ENCODE assay signal across 17 cellular contexts in the genomic region with DNA sequence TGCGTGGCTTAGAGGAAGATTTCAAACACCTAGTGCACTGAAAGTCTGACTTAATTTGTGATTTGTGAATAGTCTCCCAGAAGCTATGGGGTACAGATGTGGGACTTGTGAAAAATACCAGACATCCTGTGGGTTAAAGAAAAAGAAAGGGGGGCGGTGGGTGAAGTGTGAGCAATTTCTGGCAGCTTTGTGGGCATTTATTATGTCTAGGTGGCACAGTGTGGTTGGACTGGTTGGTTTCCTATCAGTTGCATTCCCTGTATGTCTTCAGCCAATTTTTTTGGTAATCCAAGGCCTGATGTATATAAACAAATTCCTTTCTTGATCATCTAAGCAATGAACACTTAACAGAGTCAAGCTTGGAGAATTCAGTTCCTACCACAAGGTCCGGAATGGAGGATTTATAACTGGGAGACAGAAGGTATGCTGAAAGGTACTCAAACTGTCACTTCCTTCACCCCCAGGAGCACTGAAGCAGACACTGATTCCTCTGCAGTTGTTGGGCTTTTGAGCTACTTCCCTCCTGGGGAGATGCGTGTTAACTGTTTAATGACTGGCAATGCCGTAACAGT.
DNase-seq lines count a peak whose midpoint lies in the region; ATAC-seq and TF ChIP-seq lines count a peak whose summit lies in the region.
"Had no signal": no experiment of that assay in that cellular context is flagged by ENCODE, and none has a peak within 500 bp of the region (broad histone marks: within the 10 kb centered on the region; RNA-seq: fewer than 3 reads in every experiment).

No MANE protein-coding gene starts in this region.

- no peaks in the 10 kb centered on the region for H3K4me1 ChIP-seq in upper lobe of right lung
- H3K4me1 ChIP-seq: A549, tibial nerve had no signal

- H3K27me3 Mint-ChIP-seq in activated CD8-positive, alpha-beta T cell treated with anti-CD3 and anti-CD28 coated beads for 36 hours = no peaks in the 10 kb centered on the region
- H3K27me3 Mint-ChIP-seq in activated CD8-positive, alpha-beta T cell treated with anti-CD3 and anti-CD28 coated beads, Interleukin-2, amount 10 ng/mL, durations not matched to agents 7 days and 5 days (ENCODE audit: low read depth) = no peaks in the 10 kb centered on the region
- H3K27me3 Mint-ChIP-seq: naive thymus-derived CD8-positive, alpha-beta T cell had no signal

- CTCF ChIA-PET in activated CD8-positive, alpha-beta T cell treated with anti-CD3 and anti-CD28 coated beads for 36 hours (lab: Charles Lee) = interaction anchor here (0.6 kb wide), 1 partner anchor 1533 kb away, joined by 3 read pairs; no protein-coding TSS in a partner anchor
- CTCF ChIA-PET in activated CD8-positive, alpha-beta T cell treated with anti-CD3 and anti-CD28 coated beads, Interleukin-2, amount 10 ng/mL, durations not matched to agents 7 days and 5 days (lab: Charles Lee) = no interaction called here

- DNase-seq in activated CD8-positive, alpha-beta T cell treated with anti-CD3 and anti-CD28 coated beads for 36 hours = peak; percentile 24
- no peak for DNase-seq in activated CD8-positive, alpha-beta T cell treated with anti-CD3 and anti-CD28 coated beads, Interleukin-2, amount 10 ng/mL, durations not matched to agents 7 days and 5 days
- DNase-seq in iris pigment epithelial cell (ENCODE audit: low read depth) (peak; percentile 3), DMS53 treated with DMSO at 0.1 percent for 48 hours (lab: John Stamatoyannopoulos, UW; ENCODE audit: unreplicated experiment) (no peak), upper lobe of right lung (no peak)
- DNase-seq in stimulated activated naive CD8-positive, alpha-beta T cell treated with anti-CD3 and anti-CD28 coated beads, Interleukin-15, Interleukin-2, amounts not matched to agents 100 U/mL and 50 U/mL, for 24 hours = no peak
- DNase-seq: activated CD8-positive, alpha-beta memory T cell treated with anti-CD3 and anti-CD28 coated beads, Interleukin-2, amount 50 U/mL, for 48 hours; amygdala; GOT3; NCI-H1417 treated with DMSO at 0.1 percent for 48 hours; NCI-H748 treated with DMSO at 0.1 percent for 48 hours; small intestine had no signal

- H3K4me1 Mint-ChIP-seq in activated CD8-positive, alpha-beta T cell treated with anti-CD3 and anti-CD28 coated beads for 36 hours (ENCODE audit: low read depth) = peaks cover 7% of the 10 kb centered on the region
- H3K4me1 Mint-ChIP-seq in activated CD8-positive, alpha-beta T cell treated with anti-CD3 and anti-CD28 coated beads, Interleukin-2, amount 10 ng/mL, durations not matched to agents 7 days and 5 days (ENCODE audit: low read depth) = peaks cover 15% of the 10 kb centered on the region

- H3K27me3 ChIP-seq in upper lobe of right lung = no peaks in the 10 kb centered on the region
- H3K27me3 ChIP-seq: tibial nerve had no signal

- no peak overlapping the region for H3K4me3 ChIP-seq in upper lobe of right lung
- H3K4me3 ChIP-seq: A549, tibial nerve had no signal

- no peaks in the 10 kb centered on the region for H3K9me3 Mint-ChIP-seq in activated CD8-positive, alpha-beta T cell treated with anti-CD3 and anti-CD28 coated beads for 36 hours
- H3K9me3 Mint-ChIP-seq in activated CD8-positive, alpha-beta T cell treated with anti-CD3 and anti-CD28 coated beads, Interleukin-2, amount 10 ng/mL, durations not matched to agents 7 days and 5 days (ENCODE audit: insufficient read depth) = no peaks in the 10 kb centered on the region
- H3K9me3 Mint-ChIP-seq: naive thymus-derived CD8-positive, alpha-beta T cell had no signal

- H3K36me3 ChIP-seq in upper lobe of right lung = no peaks in the 10 kb centered on the region
- H3K36me3 ChIP-seq: tibial nerve had no signal

- POLR2A ChIA-PET in activated CD8-positive, alpha-beta T cell treated with anti-CD3 and anti-CD28 coated beads for 36 hours (lab: Charles Lee) = no interaction called here
- POLR2A ChIA-PET in activated CD8-positive, alpha-beta T cell treated with anti-CD3 and anti-CD28 coated beads, Interleukin-2, amount 10 ng/mL, durations not matched to agents 7 days and 5 days (lab: Charles Lee) = interaction anchor here (0.6 kb wide), 1 partner anchor 129 kb away, joined by 3 read pairs; no protein-coding TSS in a partner anchor

- intact Hi-C loops in activated CD8-positive, alpha-beta T cell treated with anti-CD3 and anti-CD28 coated beads for 36 hours (cut with micrococcal nuclease) = no loop called here
- intact Hi-C loops in upper lobe of right lung (cut with DNase I) = no loop called here

- no peak for TF ChIP-seq CTCF in activated CD8-positive, alpha-beta T cell treated with anti-CD3 and anti-CD28 coated beads for 36 hours (IDR thresholded peaks at IDR 0.05)
- no peak for TF ChIP-seq CTCF in upper lobe of right lung (IDR thresholded peaks at IDR 0.05)

- peak; percentile 53 for ATAC-seq in activated CD8-positive, alpha-beta T cell treated with anti-CD3 and anti-CD28 coated beads for 36 hours
- ATAC-seq in activated CD8-positive, alpha-beta T cell treated with anti-CD3 and anti-CD28 coated beads, Interleukin-2, amount 10 ng/mL, durations not matched to agents 7 days and 5 days = no peak
- peak; percentile 83 for ATAC-seq in SK-N-SH treated with all-trans-retinoic acid at 6 μM for 48 hours
- peak; percentile 28 for ATAC-seq in stimulated activated naive CD8-positive, alpha-beta T cell treated with anti-CD3 and anti-CD28 coated beads, Interleukin-15, Interleukin-2, amounts not matched to agents 100 U/mL and 50 U/mL, for 24 hours
- no peak for ATAC-seq in GM19455 (IDR thresholded peaks at IDR 0.05; ENCODE audit: unreplicated experiment)
- ATAC-seq in upper lobe of right lung = no peak
- ATAC-seq: A549; naive thymus-derived CD8-positive, alpha-beta T cell had no signal

- H3K27ac ChIP-seq in upper lobe of right lung = no peak overlapping the region
- H3K27ac ChIP-seq: A549, tibial nerve had no signal

- no peaks in the 10 kb centered on the region for H3K36me3 Mint-ChIP-seq in activated CD8-positive, alpha-beta T cell treated with anti-CD3 and anti-CD28 coated beads for 36 hours (ENCODE audit: low read depth)
- H3K36me3 Mint-ChIP-seq in activated CD8-positive, alpha-beta T cell treated with anti-CD3 and anti-CD28 coated beads, Interleukin-2, amount 10 ng/mL, durations not matched to agents 7 days and 5 days (ENCODE audit: low read depth) = no peaks in the 10 kb centered on the region

- no peak overlapping the region for H3K4me3 Mint-ChIP-seq in activated CD8-positive, alpha-beta T cell treated with anti-CD3 and anti-CD28 coated beads for 36 hours
- no peak overlapping the region for H3K4me3 Mint-ChIP-seq in activated CD8-positive, alpha-beta T cell treated with anti-CD3 and anti-CD28 coated beads, Interleukin-2, amount 10 ng/mL, durations not matched to agents 7 days and 5 days
- H3K4me3 Mint-ChIP-seq: naive thymus-derived CD8-positive, alpha-beta T cell had no signal

- H3K9me3 ChIP-seq in upper lobe of right lung = no peaks in the 10 kb centered on the region
- H3K9me3 ChIP-seq: A549, tibial nerve had no signal

- H3K27ac Mint-ChIP-seq in activated CD8-positive, alpha-beta T cell treated with anti-CD3 and anti-CD28 coated beads for 36 hours = no peak overlapping the region
- H3K27ac Mint-ChIP-seq in activated CD8-positive, alpha-beta T cell treated with anti-CD3 and anti-CD28 coated beads, Interleukin-2, amount 10 ng/mL, durations not matched to agents 7 days and 5 days = no peak overlapping the region

TF ChIP-seq in SK-N-SH treated with all-trans-retinoic acid at 6 μM for 48 hours, 23 proteins besides CTCF, POLR2A, EP300 and RAD21 (continues in another document):
- TF ChIP-seq, protein P1, sequence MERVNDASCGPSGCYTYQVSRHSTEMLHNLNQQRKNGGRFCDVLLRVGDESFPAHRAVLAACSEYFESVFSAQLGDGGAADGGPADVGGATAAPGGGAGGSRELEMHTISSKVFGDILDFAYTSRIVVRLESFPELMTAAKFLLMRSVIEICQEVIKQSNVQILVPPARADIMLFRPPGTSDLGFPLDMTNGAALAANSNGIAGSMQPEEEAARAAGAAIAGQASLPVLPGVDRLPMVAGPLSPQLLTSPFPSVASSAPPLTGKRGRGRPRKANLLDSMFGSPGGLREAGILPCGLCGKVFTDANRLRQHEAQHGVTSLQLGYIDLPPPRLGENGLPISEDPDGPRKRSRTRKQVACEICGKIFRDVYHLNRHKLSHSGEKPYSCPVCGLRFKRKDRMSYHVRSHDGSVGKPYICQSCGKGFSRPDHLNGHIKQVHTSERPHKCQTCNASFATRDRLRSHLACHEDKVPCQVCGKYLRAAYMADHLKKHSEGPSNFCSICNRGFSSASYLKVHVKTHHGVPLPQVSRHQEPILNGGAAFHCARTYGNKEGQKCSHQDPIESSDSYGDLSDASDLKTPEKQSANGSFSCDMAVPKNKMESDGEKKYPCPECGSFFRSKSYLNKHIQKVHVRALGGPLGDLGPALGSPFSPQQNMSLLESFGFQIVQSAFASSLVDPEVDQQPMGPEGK (CRISPR knock-in tag; IDR thresholded peaks at IDR 0.05; ENCODE audit: borderline replicate concordance) = no peak
- no peak for TF ChIP-seq ZNF8 (CRISPR knock-in tag; IDR thresholded peaks at IDR 0.05)
- TF ChIP-seq, protein P2, sequence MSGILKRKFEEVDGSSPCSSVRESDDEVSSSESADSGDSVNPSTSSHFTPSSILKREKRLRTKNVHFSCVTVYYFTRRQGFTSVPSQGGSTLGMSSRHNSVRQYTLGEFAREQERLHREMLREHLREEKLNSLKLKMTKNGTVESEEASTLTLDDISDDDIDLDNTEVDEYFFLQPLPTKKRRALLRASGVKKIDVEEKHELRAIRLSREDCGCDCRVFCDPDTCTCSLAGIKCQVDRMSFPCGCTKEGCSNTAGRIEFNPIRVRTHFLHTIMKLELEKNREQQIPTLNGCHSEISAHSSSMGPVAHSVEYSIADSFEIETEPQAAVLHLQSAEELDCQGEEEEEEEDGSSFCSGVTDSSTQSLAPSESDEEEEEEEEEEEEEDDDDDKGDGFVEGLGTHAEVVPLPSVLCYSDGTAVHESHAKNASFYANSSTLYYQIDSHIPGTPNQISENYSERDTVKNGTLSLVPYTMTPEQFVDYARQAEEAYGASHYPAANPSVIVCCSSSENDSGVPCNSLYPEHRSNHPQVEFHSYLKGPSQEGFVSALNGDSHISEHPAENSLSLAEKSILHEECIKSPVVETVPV (CRISPR knock-in tag; IDR thresholded peaks at IDR 0.05) = no peak
- no peak for TF ChIP-seq ARNTL (CRISPR knock-in tag; IDR thresholded peaks at IDR 0.05; ENCODE audit: borderline replicate concordance, low read depth)
- TF ChIP-seq ZNF70 (CRISPR knock-in tag; IDR thresholded peaks at IDR 0.05) = no peak
- TF ChIP-seq ZNF565 (CRISPR knock-in tag; conservative IDR thresholded peaks at IDR 0.05; ENCODE audit: low read depth) = no peak
- no peak for TF ChIP-seq ESRRG (CRISPR knock-in tag; IDR thresholded peaks at IDR 0.05)

Comparison
In these comparisons a context has a peak if more than half of its experiments do, and no peak if none do; other contexts are left out.
1. ATAC-seq: peak in activated CD8-positive, alpha-beta T cell treated with anti-CD3 and anti-CD28 coated beads for 36 hours (single experiment), SK-N-SH treated with all-trans-retinoic acid at 6 μM for 48 hours (single experiment) and stimulated activated naive CD8-positive, alpha-beta T cell treated with anti-CD3 and anti-CD28 coated beads, Interleukin-15, Interleukin-2, amounts not matched to agents 100 U/mL and 50 U/mL, for 24 hours (single experiment); none in activated CD8-positive, alpha-beta T cell treated with anti-CD3 and anti-CD28 coated beads, Interleukin-2, amount 10 ng/mL, durations not matched to agents 7 days and 5 days (single experiment), GM19455 (single experiment) and upper lobe of right lung (single experiment).
2. DNase-seq: peak in activated CD8-positive, alpha-beta T cell treated with anti-CD3 and anti-CD28 coated beads for 36 hours (single experiment) and iris pigment epithelial cell (single experiment); none in activated CD8-positive, alpha-beta T cell treated with anti-CD3 and anti-CD28 coated beads, Interleukin-2, amount 10 ng/mL, durations not matched to agents 7 days and 5 days (single experiment), stimulated activated naive CD8-positive, alpha-beta T cell treated with anti-CD3 and anti-CD28 coated beads, Interleukin-15, Interleukin-2, amounts not matched to agents 100 U/mL and 50 U/mL, for 24 hours (single experiment), DMS53 treated with DMSO at 0.1 percent for 48 hours (single experiment) and upper lobe of right lung (single experiment).